Comparison of ENCODE assay signal across 23 cellular contexts in the genomic region with DNA sequence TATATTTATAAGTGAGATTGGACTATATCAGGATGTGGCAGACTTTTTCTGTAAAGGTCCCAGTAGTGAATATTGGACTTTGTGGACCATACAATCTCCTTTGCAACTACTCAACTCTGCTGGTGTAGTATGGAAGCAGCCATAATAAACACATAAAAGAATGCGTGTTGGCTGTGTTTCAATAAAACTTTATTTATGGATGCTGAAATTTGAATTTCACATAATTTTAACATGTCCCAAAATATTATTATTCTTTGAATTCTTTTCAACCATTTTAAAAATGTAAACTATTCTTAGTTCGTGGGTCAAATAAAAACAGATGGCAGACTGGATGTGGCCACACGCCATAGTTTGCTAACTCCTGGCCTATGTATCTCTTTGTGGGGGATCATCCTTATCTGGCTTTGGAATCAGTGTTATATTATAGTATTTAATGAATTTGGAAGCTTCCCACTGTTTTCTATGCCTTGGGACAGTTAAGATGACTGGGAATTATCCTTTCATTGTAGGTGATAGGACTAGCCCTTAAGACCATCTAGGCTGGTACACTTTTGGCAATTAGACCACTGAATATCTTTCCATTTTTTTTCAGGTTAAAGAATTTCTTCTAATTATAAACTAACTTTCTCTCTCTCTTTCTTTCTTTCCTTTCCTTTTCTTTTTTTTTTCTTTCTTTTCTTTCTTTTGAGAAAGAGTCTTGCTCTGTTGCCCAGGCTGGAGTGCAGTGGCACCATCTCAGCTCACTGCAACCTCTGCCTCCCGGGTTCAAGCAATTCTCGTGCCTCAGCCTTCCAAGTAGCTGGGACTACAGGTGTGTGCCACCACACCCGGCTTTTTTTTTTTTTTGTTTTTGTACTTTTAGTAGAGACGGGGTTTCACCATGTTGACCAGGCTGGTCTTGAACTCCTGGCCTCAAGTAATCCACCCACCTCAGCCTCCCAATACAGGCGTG. TPM values are rescaled to one million over a fixed set of nuclear protein-coding genes. Genes with fewer than 3 reads are reported as not detected.
"Had no signal": no experiment of that assay in that cellular context is flagged by ENCODE, and none has a peak within 500 bp of the region (broad histone marks: within the 10 kb centered on the region; RNA-seq: fewer than 3 reads in every experiment).

No MANE protein-coding gene starts in this region.

- ATAC-seq: activated CD4-positive, CD25-positive, alpha-beta regulatory T cell treated with anti-CD3 and anti-CD28 coated beads, Interleukin-2, amount 50 U/mL, for 24 hours; activated CD8-positive, alpha-beta T cell treated with anti-CD3 and anti-CD28 coated beads, Interleukin-2, amount 10 ng/mL, durations not matched to agents 7 days and 5 days; activated naive CD4-positive, alpha-beta T cell treated with anti-CD3 and anti-CD28 coated beads, Interleukin-2, amount 50 U/mL, for 72 hours; left ventricle myocardium superior had no signal

- H3K36me3 ChIP-seq: brain microvascular endothelial cell, esophagus muscularis mucosa, sigmoid colon had no signal

- H3K27ac ChIP-seq: brain microvascular endothelial cell, dorsolateral prefrontal cortex, esophagus muscularis mucosa, sigmoid colon, VCaP had no signal

- H3K27me3 Mint-ChIP-seq: activated CD4-positive, alpha-beta T cell treated with anti-CD3 and anti-CD28 coated beads, Interleukin-2, amount 10 ng/mL, durations not matched to agents 7 days and 5 days had no signal

- H3K4me1 ChIP-seq: esophagus muscularis mucosa, sigmoid colon had no signal

- H3K4me3 ChIP-seq: dorsolateral prefrontal cortex, esophagus muscularis mucosa, sigmoid colon had no signal

- H3K27ac Mint-ChIP-seq: activated CD4-positive, alpha-beta T cell treated with anti-CD3 and anti-CD28 coated beads, Interleukin-2, amount 10 ng/mL, durations not matched to agents 7 days and 5 days; activated CD8-positive, alpha-beta T cell treated with anti-CD3 and anti-CD28 coated beads, Interleukin-2, amount 10 ng/mL, durations not matched to agents 7 days and 5 days; activated naive CD4-positive, alpha-beta T cell treated with anti-CD3 and anti-CD28 coated beads, Interleukin-2, amount 50 U/mL, for 72 hours had no signal

- H3K27me3 ChIP-seq: brain microvascular endothelial cell, esophagus muscularis mucosa, sigmoid colon had no signal

- DNase-seq: activated CD4-positive, alpha-beta T cell treated with anti-CD3 and anti-CD28 coated beads, Interleukin-2, amount 10 ng/mL, durations not matched to agents 7 days and 5 days; activated CD8-positive, alpha-beta T cell treated with anti-CD3 and anti-CD28 coated beads, Interleukin-2, amount 10 ng/mL, durations not matched to agents 7 days and 5 days; aorta; brain microvascular endothelial cell; caudate nucleus; dorsolateral prefrontal cortex; hypothalamus; left ventricle myocardium superior; midbrain; occipital lobe; retina; sigmoid colon; stimulated activated CD4-positive, alpha-beta T cell treated with anti-CD3 and anti-CD28 coated beads, Interleukin-2, amount 100 ng/mL, for 48 hours; stimulated activated naive CD4-positive, alpha-beta T cell treated with Interleukin-2 at 50 U/mL for 16 hours had no signal

- FAIRE-seq: frontal cortex, islet of Langerhans had no signal

- H3K4me3 Mint-ChIP-seq: activated CD4-positive, alpha-beta T cell treated with anti-CD3 and anti-CD28 coated beads, Interleukin-2, amount 10 ng/mL, durations not matched to agents 7 days and 5 days; activated CD8-positive, alpha-beta T cell treated with anti-CD3 and anti-CD28 coated beads, Interleukin-2, amount 10 ng/mL, durations not matched to agents 7 days and 5 days had no signal

RNA-seq across cellular contexts. Expression of gene SLAMF6, which starts 14.9 kb away (rescaled TPM):
- total RNA-seq: mammary epithelial cell, myocyte, occipital lobe had no signal
- polyA plus RNA-seq: mammary epithelial cell, neural cell had no signal

RNA-seq across cellular contexts. Expression of gene CD84, which starts 41.3 kb away (rescaled TPM):
- total RNA-seq: mammary epithelial cell, myocyte had no signal
- polyA plus RNA-seq: mammary epithelial cell, neural cell had no signal
